Comparison of ENCODE assay signal across 8 cellular contexts in the genomic region with DNA sequence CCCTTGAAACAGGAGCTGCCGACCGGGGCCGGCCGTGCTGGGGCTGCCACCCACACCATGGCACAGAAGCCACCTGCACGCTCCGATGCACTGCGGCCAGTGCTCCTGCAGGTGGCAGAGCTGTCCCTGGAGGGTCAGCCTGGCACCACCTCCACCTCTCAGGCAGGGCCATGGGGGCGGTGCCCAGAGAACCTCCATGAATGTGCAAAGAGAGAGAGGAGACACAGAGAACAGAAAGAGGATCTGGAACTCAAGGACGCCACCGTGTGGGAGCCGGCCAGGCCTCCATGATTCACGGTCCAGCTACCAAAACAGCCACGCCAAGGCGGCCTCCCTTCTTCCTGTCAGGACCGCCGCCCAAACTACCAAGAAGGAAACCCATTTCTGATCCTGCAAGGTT.
A peak's percentile ranks its signal among the peaks of the same experiment; 100 is the strongest.
DNase-seq lines count a peak whose midpoint lies in the region; ATAC-seq and TF ChIP-seq lines count a peak whose summit lies in the region.
"Not testable (repeated sequence)": the region's sequence is repeated elsewhere in the genome, so short reads cannot be mapped to it uniquely, and the experiment has no call there.

No MANE protein-coding gene starts in this region.

- not testable (repeated sequence) for H3K36me3 Mint-ChIP-seq in WTC11; activated T-helper 17 cell treated with anti-CD3 and anti-CD28 coated beads, Interleukin-2, amount 50 U/mL, for 72 hours (ENCODE audit: low read depth); endodermal cell (ENCODE audit: low read depth); memory B cell

- H3K27ac ChIP-seq in endodermal cell (ENCODE audit: low read depth, low read length), result not testable (repeated sequence)
- peak overlapping the region in 2 of 4 donors; percentile 53 to 57 for H3K27ac ChIP-seq in upper lobe of left lung

- POLR2A ChIA-PET in WTC11 (lab: Charles Lee), result not testable (repeated sequence)

- ATAC-seq in HG02759 (IDR thresholded peaks at IDR 0.05; ENCODE audit: unreplicated experiment) (peak; percentile 50), WTC11 (peak; percentile 70), memory B cell (ENCODE audit: low read depth) (peak; percentile 63), upper lobe of left lung (ENCODE audit: low FRiP score in 2 of 2) (peak; percentile 72 to 85)
- peak; percentile 66 for ATAC-seq in activated T-helper 17 cell treated with anti-CD3 and anti-CD28 coated beads, Interleukin-2, amount 50 U/mL, for 72 hours (replicated peaks)

- TF ChIP-seq EP300 in upper lobe of left lung (IDR thresholded peaks at IDR 0.05), result not testable (repeated sequence)

- H3K4me1 ChIP-seq in endodermal cell (ENCODE audit: control insufficient read depth, insufficient read depth, low read length); upper lobe of left lung: not testable (repeated sequence)

- DNase-seq in GM13977 (ENCODE audit: low spot score); endodermal cell: not testable (repeated sequence)
- DNase-seq in WTC11 (ENCODE audit: low spot score), result peak; percentile 79
- DNase-seq in memory B cell (ENCODE audit: low spot score in 2 of 2), result peak; percentile 74 to 77
- peak; percentile 45 for DNase-seq in stimulated activated CD4-positive, alpha-beta T cell treated with anti-CD3 and anti-CD28 coated beads, Interleukin-2, amount 100 ng/mL, for 4 hours (ENCODE audit: low read depth)
- DNase-seq in upper lobe of left lung, result peak; percentile 87 to 90

- in situ Hi-C loops in GM13977 (cut with MboI; ENCODE audit: low pct_unique_long_range_greater_than_20kb, low sequenced_read_pairs, unreplicated experiment), result not testable (repeated sequence)

- peak; percentile 51 for TF ChIP-seq CTCF in GM13977 (IDR thresholded peaks at IDR 0.05; ENCODE audit: extremely low read depth, insufficient read depth, missing control alignments)
- not testable (repeated sequence) for TF ChIP-seq CTCF in WTC11 (IDR thresholded peaks at IDR 0.05)
- peak; percentile 63 for TF ChIP-seq CTCF in endodermal cell (conservative IDR thresholded peaks at IDR 0.05)
- peak in 2 of 6 experiments; percentile 37 to 45 for TF ChIP-seq CTCF in upper lobe of left lung (IDR thresholded peaks at IDR 0.05)

- not testable (repeated sequence) for H3K27me3 ChIP-seq in endodermal cell (ENCODE audit: control insufficient read depth, insufficient read depth, low read length, poor library complexity, severe bottlenecking); upper lobe of left lung

- not testable (repeated sequence) for H3K4me1 Mint-ChIP-seq in WTC11; activated T-helper 17 cell treated with anti-CD3 and anti-CD28 coated beads, Interleukin-2, amount 50 U/mL, for 72 hours; endodermal cell; memory B cell

- H3K27ac Mint-ChIP-seq in WTC11; activated T-helper 17 cell treated with anti-CD3 and anti-CD28 coated beads, Interleukin-2, amount 50 U/mL, for 72 hours; endodermal cell; memory B cell: not testable (repeated sequence)

- WGBS in endodermal cell (ENCODE audit: insufficient coverage in 1 of 2, insufficient read length in 1 of 2), 2 experiments, result no CpG with 5 or more reads among the region's 16 CpGs
- WGBS in upper lobe of left lung, 2 donors, result no CpG with 5 or more reads among the region's 16 CpGs

- H3K4me3 ChIP-seq in endodermal cell (ENCODE audit: low read length); upper lobe of left lung: not testable (repeated sequence)

- TF ChIP-seq POLR2A in upper lobe of left lung (IDR thresholded peaks at IDR 0.05), result not testable (repeated sequence)

- not testable (repeated sequence) for H3K9me3 ChIP-seq in endodermal cell (ENCODE audit: control insufficient read depth, low read length); upper lobe of left lung

- H3K27me3 Mint-ChIP-seq in WTC11 (ENCODE audit: low read depth); activated T-helper 17 cell treated with anti-CD3 and anti-CD28 coated beads, Interleukin-2, amount 50 U/mL, for 72 hours; endodermal cell (ENCODE audit: insufficient read depth); memory B cell: not testable (repeated sequence)

- H3K9me3 Mint-ChIP-seq in WTC11; activated T-helper 17 cell treated with anti-CD3 and anti-CD28 coated beads, Interleukin-2, amount 50 U/mL, for 72 hours; endodermal cell; memory B cell: not testable (repeated sequence)

- not testable (repeated sequence) for H3K9ac ChIP-seq in endodermal cell (ENCODE audit: extremely low read depth, low read length, poor library complexity, severe bottlenecking)

- CTCF ChIA-PET in WTC11 (lab: Charles Lee), result not testable (repeated sequence)

- H3K4me3 Mint-ChIP-seq in WTC11; activated T-helper 17 cell treated with anti-CD3 and anti-CD28 coated beads, Interleukin-2, amount 50 U/mL, for 72 hours; endodermal cell; memory B cell: not testable (repeated sequence)

- not testable (repeated sequence) for H3K36me3 ChIP-seq in endodermal cell (ENCODE audit: control insufficient read depth, insufficient read depth, low read length); upper lobe of left lung
